Comparison of ENCODE assay signal across 8 cellular contexts in genomic region chr15:48646364-48646763, GRCh38. TPM values are rescaled to one million over a fixed set of nuclear protein-coding genes. Genes with fewer than 3 reads are reported as not detected.
DNase-seq lines count a peak whose midpoint lies in the region; ATAC-seq and TF ChIP-seq lines count a peak whose summit lies in the region.

No MANE protein-coding gene starts in this region.

- TF ChIP-seq CTCF in GM23338 (conservative IDR thresholded peaks at IDR 0.05; ENCODE audit: low read depth in 2 of 2) (no peak), Caco-2 (IDR thresholded peaks at IDR 0.05; ENCODE audit: insufficient read depth in 1 of 2, low read depth in 1 of 2, low read length in 1 of 2, severe bottlenecking in 1 of 2, unreplicated experiment in 1 of 2) (no peak)

- H3K4me1 Mint-ChIP-seq in GM23338 (peaks cover 24% of the 10 kb centered on the region), immature natural killer cell (no peaks in the 10 kb centered on the region), Caco-2 (ENCODE audit: low read depth, unreplicated experiment) (no peaks in the 10 kb centered on the region)
- peaks cover 5% of the 10 kb centered on the region for H3K4me1 Mint-ChIP-seq in activated T-helper 1 cell treated with anti-CD3 and anti-CD28 coated beads, Interleukin-12 subunit alpha, Interleukin-12 subunit beta, Interleukin-2, Interleukin-4 antibody, amounts not matched to agents 30 ng/mL and 10 ng/mL and 1 ng/mL, durations not matched to agents 14 hours and 24 hours and 36 hours (ENCODE audit: low read depth)
- peaks cover 9% of the 10 kb centered on the region for H3K4me1 Mint-ChIP-seq in stimulated activated memory B cell treated with anti-CD40 and anti-IgM and Interleukin-4, amounts not matched to agents 10 μg/mL and 1 μg/mL and 100 μg/mL, for 72 hours

- H4K20me1 ChIP-seq in GM23338 (replicated peaks; ENCODE audit: insufficient read depth), result peaks cover 3% of the 10 kb centered on the region

- intact Hi-C loops in activated T-helper 1 cell treated with anti-CD3 and anti-CD28 coated beads, Interleukin-12 subunit alpha, Interleukin-12 subunit beta, Interleukin-2, Interleukin-4 antibody, amounts not matched to agents 30 ng/mL and 10 ng/mL and 1 ng/mL, durations not matched to agents 14 hours and 24 hours and 36 hours (cut with micrococcal nuclease), result no loop called here
- intact Hi-C loops in Caco-2 (cut with micrococcal nuclease; ENCODE audit: unreplicated experiment), result loop anchor here (10.0 kb wide), 1 partner anchor 292 kb away; no protein-coding TSS in a partner anchor

- no peaks in the 10 kb centered on the region for H3K36me3 Mint-ChIP-seq in GM23338 (ENCODE audit: low read depth)
- H3K36me3 Mint-ChIP-seq in activated T-helper 1 cell treated with anti-CD3 and anti-CD28 coated beads, Interleukin-12 subunit alpha, Interleukin-12 subunit beta, Interleukin-2, Interleukin-4 antibody, amounts not matched to agents 30 ng/mL and 10 ng/mL and 1 ng/mL, durations not matched to agents 14 hours and 24 hours and 36 hours (ENCODE audit: low read depth), result no peaks in the 10 kb centered on the region
- H3K36me3 Mint-ChIP-seq in immature natural killer cell, result no peaks in the 10 kb centered on the region
- no peaks in the 10 kb centered on the region for H3K36me3 Mint-ChIP-seq in stimulated activated memory B cell treated with anti-CD40 and anti-IgM and Interleukin-4, amounts not matched to agents 10 μg/mL and 1 μg/mL and 100 μg/mL, for 72 hours
- H3K36me3 Mint-ChIP-seq in Caco-2 (ENCODE audit: insufficient read depth, unreplicated experiment), result no peaks in the 10 kb centered on the region

- H3K4me1 ChIP-seq in GM23338 (ENCODE audit: insufficient read depth), result peaks cover 28% of the 10 kb centered on the region
- no peaks in the 10 kb centered on the region for H3K4me1 ChIP-seq in Caco-2

- peak overlapping the region; percentile 100 for H2AFZ ChIP-seq in GM23338

- H3K27ac Mint-ChIP-seq in GM23338 (no peak overlapping the region), immature natural killer cell (no peak overlapping the region), Caco-2 (ENCODE audit: unreplicated experiment) (no peak overlapping the region)
- H3K27ac Mint-ChIP-seq in activated T-helper 1 cell treated with anti-CD3 and anti-CD28 coated beads, Interleukin-12 subunit alpha, Interleukin-12 subunit beta, Interleukin-2, Interleukin-4 antibody, amounts not matched to agents 30 ng/mL and 10 ng/mL and 1 ng/mL, durations not matched to agents 14 hours and 24 hours and 36 hours, result no peak overlapping the region
- H3K27ac Mint-ChIP-seq in stimulated activated memory B cell treated with anti-CD40 and anti-IgM and Interleukin-4, amounts not matched to agents 10 μg/mL and 1 μg/mL and 100 μg/mL, for 72 hours, result no peak overlapping the region

- no peaks in the 10 kb centered on the region for H3K9me2 ChIP-seq in GM23338 (ENCODE audit: insufficient read depth)

- DNase-seq in GM23338 (ENCODE audit: low spot score) (peak; percentile 27), immature natural killer cell (no peak), NOMO-1 treated with DMSO at 0.1 percent for 48 hours (lab: John Stamatoyannopoulos, UW; ENCODE audit: unreplicated experiment) (no peak), Caco-2 (no peak), NCI-H2196 treated with DMSO at 0.1 percent for 48 hours (lab: John Stamatoyannopoulos, UW; ENCODE audit: unreplicated experiment) (no peak), NCI-H128 (lab: John Stamatoyannopoulos, UW; ENCODE audit: unreplicated experiment) (no peak)
- DNase-seq in activated T-helper 1 cell treated with anti-CD3 and anti-CD28 coated beads, Interleukin-12 subunit alpha, Interleukin-12 subunit beta, Interleukin-2, Interleukin-4 antibody, amounts not matched to agents 30 ng/mL and 10 ng/mL and 1 ng/mL, durations not matched to agents 14 hours and 24 hours and 36 hours (ENCODE audit: low spot score), result no peak

- 0 out of 2 replicates have a peak, but pooled peaks cover 2% of the 10 kb centered on the region for H3F3A ChIP-seq in GM23338 (replicated peaks; ENCODE audit: low read depth)

- H3K36me3 ChIP-seq in GM23338 (ENCODE audit: insufficient read depth), result no peaks in the 10 kb centered on the region
- no peaks in the 10 kb centered on the region for H3K36me3 ChIP-seq in Caco-2 (ENCODE audit: control insufficient read depth, insufficient read depth, low read length)

- H3K4me3 Mint-ChIP-seq in GM23338 (peak overlapping the region; percentile 65), immature natural killer cell (peak overlapping the region; percentile 17 to 63 (median 33)), Caco-2 (ENCODE audit: unreplicated experiment) (no peak overlapping the region)
- H3K4me3 Mint-ChIP-seq in activated T-helper 1 cell treated with anti-CD3 and anti-CD28 coated beads, Interleukin-12 subunit alpha, Interleukin-12 subunit beta, Interleukin-2, Interleukin-4 antibody, amounts not matched to agents 30 ng/mL and 10 ng/mL and 1 ng/mL, durations not matched to agents 14 hours and 24 hours and 36 hours, result peak overlapping the region; percentile 61
- H3K4me3 Mint-ChIP-seq in stimulated activated memory B cell treated with anti-CD40 and anti-IgM and Interleukin-4, amounts not matched to agents 10 μg/mL and 1 μg/mL and 100 μg/mL, for 72 hours, result peak overlapping the region; percentile 76

- H3K27me3 ChIP-seq in GM23338 (ENCODE audit: insufficient read depth) (peaks cover 65% of the 10 kb centered on the region), Caco-2 (replicated peaks; ENCODE audit: control insufficient read depth, insufficient read depth, low read length) (no peaks in the 10 kb centered on the region)

- no peak overlapping the region for H3K27ac ChIP-seq in GM23338 (ENCODE audit: low read depth)

- CTCF ChIA-PET in Caco-2 (lab: Charles Lee), result no interaction called here

- H3K4me3 ChIP-seq in GM23338 (peak overlapping the region; percentile 84), Caco-2 (ENCODE audit: low read depth, low read length) (no peak overlapping the region)

- H3K27me3 Mint-ChIP-seq in GM23338 (ENCODE audit: insufficient read depth, low read depth, poor library complexity) (peaks cover 25% of the 10 kb centered on the region), immature natural killer cell (ENCODE audit: low read depth in 3 of 3) (peaks cover 2 to 12% (median 3%) of the 10 kb centered on the region in 3 donors), Caco-2 (ENCODE audit: insufficient read depth, unreplicated experiment) (peaks cover 7% of the 10 kb centered on the region)
- H3K27me3 Mint-ChIP-seq in activated T-helper 1 cell treated with anti-CD3 and anti-CD28 coated beads, Interleukin-12 subunit alpha, Interleukin-12 subunit beta, Interleukin-2, Interleukin-4 antibody, amounts not matched to agents 30 ng/mL and 10 ng/mL and 1 ng/mL, durations not matched to agents 14 hours and 24 hours and 36 hours (ENCODE audit: insufficient read depth), result peaks cover 56% of the 10 kb centered on the region
- H3K27me3 Mint-ChIP-seq in stimulated activated memory B cell treated with anti-CD40 and anti-IgM and Interleukin-4, amounts not matched to agents 10 μg/mL and 1 μg/mL and 100 μg/mL, for 72 hours, result peaks cover 14% of the 10 kb centered on the region

- H3K9me3 Mint-ChIP-seq in GM23338, result no peaks in the 10 kb centered on the region
- no peaks in the 10 kb centered on the region for H3K9me3 Mint-ChIP-seq in activated T-helper 1 cell treated with anti-CD3 and anti-CD28 coated beads, Interleukin-12 subunit alpha, Interleukin-12 subunit beta, Interleukin-2, Interleukin-4 antibody, amounts not matched to agents 30 ng/mL and 10 ng/mL and 1 ng/mL, durations not matched to agents 14 hours and 24 hours and 36 hours
- H3K9me3 Mint-ChIP-seq in immature natural killer cell, result no peaks in the 10 kb centered on the region
- H3K9me3 Mint-ChIP-seq in stimulated activated memory B cell treated with anti-CD40 and anti-IgM and Interleukin-4, amounts not matched to agents 10 μg/mL and 1 μg/mL and 100 μg/mL, for 72 hours, result no peaks in the 10 kb centered on the region
- H3K9me3 Mint-ChIP-seq in Caco-2 (ENCODE audit: unreplicated experiment), result no peaks in the 10 kb centered on the region

- POLR2A ChIA-PET in Caco-2 (lab: Charles Lee), result no interaction called here

- H3K4me2 ChIP-seq in GM23338, result peak overlapping the region; percentile 92

- no TSS peak for BruUV-seq in Caco-2 (replicated peaks; lab: Mats Ljungman, UMichigan)

- H3K79me2 ChIP-seq in GM23338 (replicated peaks; ENCODE audit: insufficient read depth), result no peaks in the 10 kb centered on the region

- no peaks in the 10 kb centered on the region for H3K9me3 ChIP-seq in Caco-2

- peak; percentile 2 for ATAC-seq in GM23338
- peak; percentile 2 for ATAC-seq in stimulated activated memory B cell treated with anti-CD40 and anti-IgM and Interleukin-4, amounts not matched to agents 10 μg/mL and 1 μg/mL and 100 μg/mL, for 72 hours

TF ChIP-seq in GM23338, 12 proteins besides CTCF, POLR2A, EP300 and RAD21 (continues in another document):
- TF ChIP-seq NANOG (IDR thresholded peaks at IDR 0.05; ENCODE audit: borderline replicate concordance) (no peak), CREB1 (CRISPR knock-in tag; IDR thresholded peaks at IDR 0.05; ENCODE audit: low read depth) (no peak), EZH2 (IDR thresholded peaks at IDR 0.05; ENCODE audit: low read depth, unreplicated experiment) (no peak)

RNA-seq across cellular contexts. Expression of gene FBN1, which starts 0.9 kb away (rescaled TPM):
- total RNA-seq in GM23338 (2014; rRNA removed; shearing (Covaris generic)), result 3.5 and 3.8 TPM in 2 replicates
- polyA plus RNA-seq in GM23338 (2016; fragmentation: Nextera tagmentation; extraction: Ambion mirVana) (1.2 and 1.9 TPM in 2 replicates), immature natural killer cell (under 1 TPM in 1 of 3 donors, not detected in 2; 0.22 TPM)
- 0.47 and 0.61 TPM in 2 replicates for total RNA-seq in activated T-helper 1 cell treated with anti-CD3 and anti-CD28 coated beads, Interleukin-12 subunit alpha, Interleukin-12 subunit beta, Interleukin-2, Interleukin-4 antibody, amounts not matched to agents 30 ng/mL and 10 ng/mL and 1 ng/mL, durations not matched to agents 14 hours and 24 hours and 36 hours
- 0.21 and 0.43 TPM in 2 replicates for total RNA-seq in Caco-2 (2022)
